In genomic region chr7:7109934-7110333, GRCh38 we compare ENCODE assay signal across 21 cellular contexts.
"Had no signal": no experiment of that assay in that cellular context is flagged by ENCODE, and none has a peak within 500 bp of the region (broad histone marks: within the 10 kb centered on the region; RNA-seq: fewer than 3 reads in every experiment).

No MANE protein-coding gene starts in this region.

- H3K27me3 ChIP-seq: adrenal gland, Peyer's patch had no signal

- H3K27ac ChIP-seq: adrenal gland, Peyer's patch, RWPE1 had no signal

- H3K4me1 ChIP-seq: adrenal gland, Peyer's patch had no signal

- H3K9me3 ChIP-seq: adrenal gland, Peyer's patch had no signal

- FAIRE-seq: colon had no signal

- ATAC-seq: activated CD4-positive, CD25-positive, alpha-beta regulatory T cell treated with anti-CD3 and anti-CD28 coated beads, Interleukin-2, amount 50 U/mL, for 24 hours; activated CD8-positive, alpha-beta T cell treated with anti-CD3 and anti-CD28 coated beads, Interleukin-2, amount 10 ng/mL, durations not matched to agents 7 days and 5 days had no signal

- H3K4me3 ChIP-seq: adrenal gland, Peyer's patch had no signal

- DNase-seq: activated CD4-positive, alpha-beta T cell treated with anti-CD3 and anti-CD28 coated beads for 4 hours; activated CD8-positive, alpha-beta memory T cell treated with anti-CD3 and anti-CD28 coated beads, Interleukin-2, amount 50 U/mL, for 48 hours; activated CD8-positive, alpha-beta T cell treated with anti-CD3 and anti-CD28 coated beads, Interleukin-2, amount 10 ng/mL, durations not matched to agents 7 days and 5 days; activated naive CD4-positive, alpha-beta T cell treated with anti-CD3 and anti-CD28 coated beads, Interleukin-2, amount 50 U/mL, for 16 hours; activated naive CD8-positive, alpha-beta T cell treated with anti-CD3 and anti-CD28 coated beads, Interleukin-2, amount 10 ng/mL, durations not matched to agents 7 days and 5 days; activated T-cell treated with anti-CD3 and anti-CD28 coated beads, Interleukin-2, amount 50 U/mL, for 1 hour; adrenal gland; anterior cingulate cortex; cerebellar nuclear complex; Kasumi-1; NCI-H1048; NCI-H1436 treated with DMSO at 0.1 percent for 48 hours; NCI-H187; NCI-H2081; NCI-H446 treated with DMSO at 0.1 percent for 48 hours; NCI-H526 treated with DMSO at 0.1 percent for 48 hours; Peyer's patch; Right ventricle myocardium superior had no signal

- H3K36me3 ChIP-seq: adrenal gland, Peyer's patch had no signal
